ENCODE assay signal across 23 cellular contexts in genomic region chr1:17674707-17675505, GRCh38.
A peak's percentile ranks its signal among the peaks of the same experiment; 100 is the strongest.
DNase-seq lines count a peak whose midpoint lies in the region; ATAC-seq and TF ChIP-seq lines count a peak whose summit lies in the region.
"Had no signal": no experiment of that assay in that cellular context is flagged by ENCODE, and none has a peak within 500 bp of the region (broad histone marks: within the 10 kb centered on the region; RNA-seq: fewer than 3 reads in every experiment).

No MANE protein-coding gene starts in this region.

- no peak for DNase-seq in CD14-positive monocyte (ENCODE audit: low spot score)
- no peak for DNase-seq in HFFc6
- DNase-seq in choroid plexus epithelial cell (ENCODE audit: low read depth): peak; percentile 9
- peak; percentile 91 for DNase-seq in osteoblast (ENCODE audit: insufficient read length, low spot score, missing footprints)
- no peak for DNase-seq in uterus
- no peak for DNase-seq in activated T-cell treated with anti-CD3 and anti-CD28 coated beads, Interleukin-2, amount 50 U/mL, for 72 hours
- no peak for DNase-seq in HT-29 (ENCODE audit: low spot score)
- DNase-seq: activated CD4-positive, alpha-beta memory T cell treated with anti-CD3 and anti-CD28 coated beads for 36 hours; activated naive CD4-positive, alpha-beta T cell treated with anti-CD3 and anti-CD28 coated beads, Interleukin-2, amount 50 U/mL, for 16 hours; activated T-cell treated with anti-CD3 and anti-CD28 coated beads, Interleukin-2, amount 50 U/mL, for 1 hour; effector memory CD8-positive, alpha-beta T cell; heart left ventricle; Karpas-422; left ventricle myocardium inferior; NCI-H1417; NCI-H524 treated with DMSO at 0.1 percent for 48 hours; stimulated activated naive CD4-positive, alpha-beta T cell treated with Interleukin-2 at 50 U/mL for 16 hours; T-helper 2 cell; thyroid gland; WERI-Rb-1 had no signal

- H3K9me3 ChIP-seq in osteoblast (ENCODE audit: low read depth, low read length): no peaks in the 10 kb centered on the region
- no peaks in the 10 kb centered on the region for H3K9me3 ChIP-seq in uterus
- H3K9me3 ChIP-seq: heart left ventricle, left ventricle myocardium inferior, SJCRH30, thyroid gland had no signal

- no peaks in the 10 kb centered on the region for H3K4me1 ChIP-seq in osteoblast (ENCODE audit: insufficient read depth, low read length)
- H3K4me1 ChIP-seq in uterus: no peaks in the 10 kb centered on the region
- H3K4me1 ChIP-seq: thyroid gland had no signal

- no peak overlapping the region for H3K4me2 ChIP-seq in osteoblast (ENCODE audit: insufficient read depth, low read length)

- TF ChIP-seq CTCF in CD14-positive monocyte (IDR thresholded peaks at IDR 0.05) (no peak), HFFc6 (IDR thresholded peaks at IDR 0.05) (no peak), choroid plexus epithelial cell (conservative IDR thresholded peaks at IDR 0.05; ENCODE audit: low read depth, low read length) (no peak), osteoblast (IDR thresholded peaks at IDR 0.05; ENCODE audit: extremely low read depth, low read depth, low read length) (no peak), uterus (IDR thresholded peaks at IDR 0.05) (no peak)

- peaks cover 38% of the 10 kb centered on the region for H3K4me1 Mint-ChIP-seq in CD14-positive monocyte
- no peaks in the 10 kb centered on the region; the same call in 1 of the 2 replicates for H3K4me1 Mint-ChIP-seq in HFFc6 (ENCODE audit: low read depth)
- no peaks in the 10 kb centered on the region for H3K4me1 Mint-ChIP-seq in activated T-cell treated with anti-CD3 and anti-CD28 coated beads, Interleukin-2, amount 50 U/mL, for 72 hours (ENCODE audit: low read depth)

- H2AFZ ChIP-seq in osteoblast (ENCODE audit: low read length): no peak overlapping the region

- intact Hi-C loops in CD14-positive monocyte (cut with micrococcal nuclease) (no loop called here), uterus (cut with DNase I; ENCODE audit: low total_unique reads) (no loop called here)

- TF ChIP-seq POLR2A in uterus (IDR thresholded peaks at IDR 0.05): no peak

- no peak overlapping the region for H3K27ac ChIP-seq in osteoblast (ENCODE audit: low read depth, low read length)
- no peak overlapping the region for H3K27ac ChIP-seq in uterus
- H3K27ac ChIP-seq: C4-2B, heart left ventricle, left ventricle myocardium inferior, SJCRH30, thyroid gland, WERI-Rb-1 had no signal

- H3K9me3 Mint-ChIP-seq in CD14-positive monocyte (peaks cover 0 to 2% (median 0%) of the 10 kb centered on the region in 7 donors), HFFc6 (no peaks in the 10 kb centered on the region; the same call in 1 of the 2 replicates)
- H3K9me3 Mint-ChIP-seq in activated T-cell treated with anti-CD3 and anti-CD28 coated beads, Interleukin-2, amount 50 U/mL, for 72 hours: peaks cover 0 to 3% of the 10 kb centered on the region in 2 donors
- H3K9me3 Mint-ChIP-seq: activated CD4-positive, alpha-beta memory T cell treated with anti-CD3 and anti-CD28 coated beads for 36 hours; effector memory CD8-positive, alpha-beta T cell had no signal

- H3K27ac Mint-ChIP-seq in CD14-positive monocyte (peak overlapping the region; percentile 61 to 88 (median 81)), HFFc6 (no peak overlapping the region)
- no peak overlapping the region for H3K27ac Mint-ChIP-seq in activated T-cell treated with anti-CD3 and anti-CD28 coated beads, Interleukin-2, amount 50 U/mL, for 72 hours
- H3K27ac Mint-ChIP-seq: activated CD4-positive, alpha-beta memory T cell treated with anti-CD3 and anti-CD28 coated beads for 36 hours; effector memory CD8-positive, alpha-beta T cell had no signal

- no peaks in the 10 kb centered on the region for H3K36me3 ChIP-seq in osteoblast (ENCODE audit: insufficient read depth, low read length)
- H3K36me3 ChIP-seq in uterus: no peaks in the 10 kb centered on the region
- H3K36me3 ChIP-seq: SJCRH30 had no signal

- no peak overlapping the region for H3K4me3 ChIP-seq in choroid plexus epithelial cell (ENCODE audit: low read depth, low read length)
- no peak overlapping the region for H3K4me3 ChIP-seq in osteoblast (ENCODE audit: insufficient read depth, low read length)
- no peak overlapping the region for H3K4me3 ChIP-seq in uterus
- H3K4me3 ChIP-seq: heart left ventricle, left ventricle myocardium inferior, SJCRH30, thyroid gland had no signal

- H4K20me1 ChIP-seq in osteoblast (ENCODE audit: insufficient read depth, low read length): peaks cover 55% of the 10 kb centered on the region

- H3K36me3 Mint-ChIP-seq in CD14-positive monocyte (peaks cover 60 to 87% of the 10 kb centered on the region in 2 donors), HFFc6 (ENCODE audit: low read depth) (peaks cover 12% of the 10 kb centered on the region)
- no peaks in the 10 kb centered on the region for H3K36me3 Mint-ChIP-seq in activated T-cell treated with anti-CD3 and anti-CD28 coated beads, Interleukin-2, amount 50 U/mL, for 72 hours (ENCODE audit: insufficient read depth in 2 of 2)
- H3K36me3 Mint-ChIP-seq: activated CD4-positive, alpha-beta memory T cell treated with anti-CD3 and anti-CD28 coated beads for 36 hours had no signal

- H3K79me2 ChIP-seq in osteoblast (ENCODE audit: insufficient read depth, low read length): no peaks in the 10 kb centered on the region

- H3K27me3 Mint-ChIP-seq in CD14-positive monocyte (ENCODE audit: low read depth in 3 of 3) (peaks cover 1 to 15% (median 9%) of the 10 kb centered on the region in 3 donors), HFFc6 (ENCODE audit: insufficient read depth) (peaks cover 12% of the 10 kb centered on the region)
- H3K27me3 Mint-ChIP-seq in activated T-cell treated with anti-CD3 and anti-CD28 coated beads, Interleukin-2, amount 50 U/mL, for 72 hours (ENCODE audit: low read depth): no peaks in the 10 kb centered on the region
- H3K27me3 Mint-ChIP-seq: activated CD4-positive, alpha-beta memory T cell treated with anti-CD3 and anti-CD28 coated beads for 36 hours had no signal

- H3K4me3 Mint-ChIP-seq in CD14-positive monocyte: no peak overlapping the region
- 0 out of 2 replicates have a peak overlapping the region, but pooled peaks have one; percentile 13 for H3K4me3 Mint-ChIP-seq in HFFc6
- no peak overlapping the region for H3K4me3 Mint-ChIP-seq in activated T-cell treated with anti-CD3 and anti-CD28 coated beads, Interleukin-2, amount 50 U/mL, for 72 hours
- H3K4me3 Mint-ChIP-seq: activated CD4-positive, alpha-beta memory T cell treated with anti-CD3 and anti-CD28 coated beads for 36 hours; effector memory CD8-positive, alpha-beta T cell had no signal

- H3K27me3 ChIP-seq in osteoblast (ENCODE audit: insufficient read depth, low read length) (no peaks in the 10 kb centered on the region), uterus (no peaks in the 10 kb centered on the region)
- H3K27me3 ChIP-seq: heart left ventricle, SJCRH30, thyroid gland had no signal

- ATAC-seq in activated T-cell treated with anti-CD3 and anti-CD28 coated beads, Interleukin-2, amount 50 U/mL, for 72 hours (replicated peaks in 1 of 2): no peak
- ATAC-seq: effector memory CD8-positive, alpha-beta T cell; heart left ventricle; sciatic nerve had no signal

Comparison
In these comparisons a context has a peak if more than half of its experiments do, and no peak if none do; other contexts are left out.
1. DNase-seq: peak in choroid plexus epithelial cell (single experiment) and osteoblast (single experiment); none in CD14-positive monocyte (single experiment), HFFc6 (single experiment), uterus (0 of 2), activated T-cell treated with anti-CD3 and anti-CD28 coated beads, Interleukin-2, amount 50 U/mL, for 72 hours (0 of 2) and HT-29 (single experiment).
2. H3K27ac Mint-ChIP-seq: peak in CD14-positive monocyte (7 of 7); none in HFFc6 (single experiment) and activated T-cell treated with anti-CD3 and anti-CD28 coated beads, Interleukin-2, amount 50 U/mL, for 72 hours (single experiment).